23 cellular contexts compared by ENCODE assay signal in the genomic region with DNA sequence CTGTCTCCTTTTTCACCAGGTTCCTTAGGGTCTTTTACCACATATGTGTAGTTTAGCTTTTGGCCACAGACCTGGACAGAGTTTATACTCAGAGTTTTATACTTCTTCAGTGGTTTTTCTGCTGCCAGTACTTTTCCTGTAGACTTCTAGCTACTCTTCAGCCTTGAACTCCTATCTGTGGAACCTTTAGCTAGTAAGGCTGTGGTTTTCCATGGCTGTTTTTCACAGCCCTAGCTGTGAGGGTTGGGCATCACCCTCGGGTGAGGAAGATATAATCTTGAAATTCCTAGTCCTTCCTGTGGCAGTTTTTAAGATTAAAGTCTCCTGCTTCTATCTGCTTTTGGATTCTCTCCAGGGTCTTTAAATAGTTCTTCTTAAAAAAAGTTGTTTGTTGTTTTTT.
"Had no signal": no experiment of that assay in that cellular context is flagged by ENCODE, and none has a peak within 500 bp of the region (broad histone marks: within the 10 kb centered on the region; RNA-seq: fewer than 3 reads in every experiment).

No MANE protein-coding gene starts in this region.

- DNase-seq: colonic mucosa; effector CD4-positive, alpha-beta T cell; endodermal cell; heart right ventricle; hypothalamus; kidney glomerular epithelial cell; midbrain; nucleus accumbens; pancreas; right cardiac atrium; spleen; stimulated activated CD4-positive, alpha-beta T cell treated with anti-CD3 and anti-CD28 coated beads, Interleukin-15, amount 100 ng/mL, for 24 hours; stimulated activated CD4-positive, alpha-beta T cell treated with anti-CD3 and anti-CD28 coated beads, Interleukin-2, amount 100 ng/mL, for 24 hours; stimulated activated CD4-positive, alpha-beta T cell treated with anti-CD3 and anti-CD28 coated beads, Interleukin-4, amount 100 ng/mL, for 4 hours; stimulated activated naive B cell treated with anti-CD40 and anti-IgM and Interleukin-4, amounts not matched to agents 10 μg/mL and 1 μg/mL and 100 μg/mL, for 72 hours; stimulated activated naive CD8-positive, alpha-beta T cell treated with anti-CD3 and anti-CD28 coated beads, Interleukin-15, amount 100 ng/mL, for 72 hours; testis; upper lobe of right lung had no signal

- H3K4me3 ChIP-seq: colonic mucosa, heart right ventricle, neural progenitor cell, pancreas, spleen, testis, tibial nerve, upper lobe of right lung, vagina had no signal

- H3K4me2 ChIP-seq: neural progenitor cell had no signal

- H3K27ac Mint-ChIP-seq: endodermal cell; natural killer cell treated with Interleukin-12 subunit alpha and Interleukin-12 subunit beta and Interleukin-15 and Interleukin-18, amount 100 ng/mL, for 72 hours; neural progenitor cell; progenitor cell of endocrine pancreas; stimulated activated naive B cell treated with anti-CD40 and anti-IgM and Interleukin-4, amounts not matched to agents 10 μg/mL and 1 μg/mL and 100 μg/mL, for 72 hours; stimulated activated naive CD8-positive, alpha-beta T cell treated with anti-CD3 and anti-CD28 coated beads, Interleukin-15, amount 100 ng/mL, for 72 hours had no signal

- H3K27me3 Mint-ChIP-seq: progenitor cell of endocrine pancreas; stimulated activated naive CD8-positive, alpha-beta T cell treated with anti-CD3 and anti-CD28 coated beads, Interleukin-15, amount 100 ng/mL, for 72 hours had no signal

- H3K27me3 ChIP-seq: colonic mucosa, heart right ventricle, neural progenitor cell, pancreas, spleen, testis, tibial nerve, upper lobe of right lung, vagina had no signal

- H3K27ac ChIP-seq: colonic mucosa, neural progenitor cell, pancreas, spleen, tibial nerve, upper lobe of right lung, vagina had no signal

- H3K9ac ChIP-seq: neural progenitor cell had no signal

- H3K36me3 ChIP-seq: colonic mucosa, heart right ventricle, neural progenitor cell, pancreas, spleen, tibial nerve, upper lobe of right lung, vagina had no signal

- H3K4me1 Mint-ChIP-seq: neural progenitor cell had no signal

- H3K4me3 Mint-ChIP-seq: endodermal cell; natural killer cell treated with Interleukin-12 subunit alpha and Interleukin-12 subunit beta and Interleukin-15 and Interleukin-18, amount 100 ng/mL, for 72 hours; neural progenitor cell; stimulated activated naive B cell treated with anti-CD40 and anti-IgM and Interleukin-4, amounts not matched to agents 10 μg/mL and 1 μg/mL and 100 μg/mL, for 72 hours; stimulated activated naive CD8-positive, alpha-beta T cell treated with anti-CD3 and anti-CD28 coated beads, Interleukin-15, amount 100 ng/mL, for 72 hours had no signal

- H3K36me3 Mint-ChIP-seq: neural progenitor cell had no signal

- H3K9me3 Mint-ChIP-seq: natural killer cell treated with Interleukin-12 subunit alpha and Interleukin-12 subunit beta and Interleukin-15 and Interleukin-18, amount 100 ng/mL, for 72 hours had no signal

- H3K4me1 ChIP-seq: colonic mucosa, neural progenitor cell, pancreas, testis, tibial nerve, upper lobe of right lung, vagina had no signal

- H3K9me3 ChIP-seq: colonic mucosa, pancreas, testis, upper lobe of right lung, vagina had no signal
